Comparison of ENCODE assay signal across 8 cellular contexts in genomic region chr13:97141564-97142005, GRCh38.
A peak's percentile ranks its signal among the peaks of the same experiment; 100 is the strongest.
DNase-seq lines count a peak whose midpoint lies in the region; ATAC-seq and TF ChIP-seq lines count a peak whose summit lies in the region.

No MANE protein-coding gene starts in this region.

- H3K27me3 ChIP-seq in adrenal gland (no peaks in the 10 kb centered on the region), hepatocyte (no peaks in the 10 kb centered on the region), smooth muscle cell (ENCODE audit: low read depth) (no peaks in the 10 kb centered on the region)

- H3K9ac ChIP-seq in smooth muscle cell (ENCODE audit: low read depth) = peak overlapping the region; percentile 53

- H3K4me2 ChIP-seq in hepatocyte (peak overlapping the region; percentile 70), smooth muscle cell (peak overlapping the region; percentile 82)

- TF ChIP-seq CTCF in adrenal gland (IDR thresholded peaks at IDR 0.05) = no peak
- TF ChIP-seq CTCF in hepatocyte (IDR thresholded peaks at IDR 0.05; ENCODE audit: poor library complexity) = no peak
- TF ChIP-seq CTCF in smooth muscle cell (IDR thresholded peaks at IDR 0.05; ENCODE audit: borderline replicate concordance, insufficient read depth, poor library complexity, severe bottlenecking) = no peak

- H3K36me3 ChIP-seq in adrenal gland (replicated peaks in 1 of 2) = no peaks in the 10 kb centered on the region
- H3K36me3 ChIP-seq in hepatocyte (replicated peaks; ENCODE audit: insufficient read depth, low read depth) = no peaks in the 10 kb centered on the region
- H3K36me3 ChIP-seq in smooth muscle cell (ENCODE audit: low read depth) = no peaks in the 10 kb centered on the region

- no peaks in the 10 kb centered on the region for H3K9me2 ChIP-seq in hepatocyte (replicated peaks; ENCODE audit: insufficient read depth)

- ATAC-seq in HG02678 (IDR thresholded peaks at IDR 0.05; ENCODE audit: unreplicated experiment) = peak; percentile 88

- H3K9me3 ChIP-seq in adrenal gland (replicated peaks in 1 of 3) (no peaks in the 10 kb centered on the region), hepatocyte (ENCODE audit: low read depth) (no peaks in the 10 kb centered on the region), smooth muscle cell (replicated peaks; ENCODE audit: low read depth) (no peaks in the 10 kb centered on the region)

- peak; percentile 25 for DNase-seq in stimulated activated CD4-positive, alpha-beta T cell treated with anti-CD3 and anti-CD28 coated beads, Interleukin-4, amount 100 ng/mL, for 24 hours
- no peak for DNase-seq in stimulated activated CD4-positive, alpha-beta T cell treated with anti-CD3 and anti-CD28 coated beads, Interleukin-2, amount 100 ng/mL, for 24 hours
- DNase-seq in NCI-H1436 (lab: John Stamatoyannopoulos, UW) (peak; percentile 53), adrenal gland (peak; percentile 67 to 86 (median 75)), hepatocyte (ENCODE audit: low spot score) (peak; percentile 90), smooth muscle cell (lab: John Stamatoyannopoulos, UW; ENCODE audit: unreplicated experiment) (peak; percentile 7)
- no peak for DNase-seq in activated CD8-positive, alpha-beta memory T cell treated with anti-CD3 and anti-CD28 coated beads, Interleukin-2, amount 50 U/mL, for 48 hours

- H3K4me1 ChIP-seq in adrenal gland (replicated peaks in 1 of 2) (peaks cover 0 to 17% of the 10 kb centered on the region in 2 donors), hepatocyte (ENCODE audit: insufficient read depth) (peaks cover 16% of the 10 kb centered on the region), smooth muscle cell (ENCODE audit: low read depth) (peaks cover 25% of the 10 kb centered on the region)

- intact Hi-C loops in adrenal gland (cut with DNase I) = no loop called here

- H3K27ac ChIP-seq in adrenal gland (peak overlapping the region in 4 of 5 donors; percentile 35 to 73 (median 56)), hepatocyte (peak overlapping the region; percentile 88), smooth muscle cell (ENCODE audit: low read depth) (peak overlapping the region; percentile 85)

- H2AFZ ChIP-seq in hepatocyte (no peak overlapping the region), smooth muscle cell (ENCODE audit: low read depth) (peak overlapping the region; percentile 92)

- peak overlapping the region in 2 of 4 donors; percentile 12 to 49 for H3K4me3 ChIP-seq in adrenal gland
- H3K4me3 ChIP-seq in hepatocyte = no peak overlapping the region
- peak overlapping the region; percentile 46 for H3K4me3 ChIP-seq in smooth muscle cell

- no peaks in the 10 kb centered on the region for H4K20me1 ChIP-seq in hepatocyte (ENCODE audit: insufficient read depth, poor library complexity, severe bottlenecking)
- no peaks in the 10 kb centered on the region for H4K20me1 ChIP-seq in smooth muscle cell (ENCODE audit: low read depth)

- TF ChIP-seq POLR2A in adrenal gland (IDR thresholded peaks at IDR 0.05) = peak; percentile 37 to 95

- H3K79me2 ChIP-seq in hepatocyte (peaks cover 4% of the 10 kb centered on the region), smooth muscle cell (ENCODE audit: low read depth) (no peaks in the 10 kb centered on the region)

- H3F3A ChIP-seq in smooth muscle cell (ENCODE audit: low read depth) = peaks cover 12% of the 10 kb centered on the region

- WGBS in adrenal gland, 4 donors = 4 to 23% (median 14%) methylated on average over 5 of the region's 5 CpGs
- WGBS in hepatocyte (ENCODE audit: low lambda C conversion rate, missing lambda C conversion rate) = 3% methylated on average over 5 of the region's 5 CpGs
- 0% methylated on average over 5 of the region's 5 CpGs for WGBS in smooth muscle cell (ENCODE audit: low lambda C conversion rate)

Comparison
In these comparisons a context has a peak if more than half of its experiments do, and no peak if none do; other contexts are left out.
1. DNase-seq: peak in stimulated activated CD4-positive, alpha-beta T cell treated with anti-CD3 and anti-CD28 coated beads, Interleukin-4, amount 100 ng/mL, for 24 hours (single experiment), NCI-H1436 (single experiment), adrenal gland (7 of 7), hepatocyte (single experiment) and smooth muscle cell (single experiment); none in stimulated activated CD4-positive, alpha-beta T cell treated with anti-CD3 and anti-CD28 coated beads, Interleukin-2, amount 100 ng/mL, for 24 hours (0 of 2) and activated CD8-positive, alpha-beta memory T cell treated with anti-CD3 and anti-CD28 coated beads, Interleukin-2, amount 50 U/mL, for 48 hours (single experiment).
2. Peak in every context shown above with its lines, with median percentiles within 50 percentile points of each other: H3K27ac ChIP-seq.